Comparison of ENCODE assay signal across 26 cellular contexts in the genomic region with DNA sequence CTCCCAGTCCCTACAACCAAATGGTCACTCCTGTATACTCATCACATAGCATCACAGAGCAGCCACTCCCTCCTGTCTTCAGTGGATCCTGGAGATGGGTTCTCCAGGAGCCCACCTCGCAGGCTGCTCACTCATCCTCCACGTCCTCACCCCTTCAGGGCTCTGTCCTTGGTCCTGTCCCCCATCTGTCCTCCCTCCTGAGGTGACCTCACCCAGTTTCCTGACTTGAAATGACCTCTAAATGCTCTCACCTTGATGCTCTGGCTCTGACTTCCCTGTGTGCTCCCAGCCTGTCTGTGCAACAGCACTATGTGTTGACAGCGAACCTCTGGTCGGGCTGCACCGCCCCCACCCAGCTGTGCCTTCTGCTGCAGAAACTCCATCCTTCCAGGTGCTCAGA. TPM values are rescaled to one million over a fixed set of nuclear protein-coding genes. Genes with fewer than 3 reads are reported as not detected.
DNase-seq lines count a peak whose midpoint lies in the region; ATAC-seq and TF ChIP-seq lines count a peak whose summit lies in the region.
"Had no signal": no experiment of that assay in that cellular context is flagged by ENCODE, and none has a peak within 500 bp of the region (broad histone marks: within the 10 kb centered on the region; RNA-seq: fewer than 3 reads in every experiment).

No MANE protein-coding gene starts in this region.

- H3K9me3 Mint-ChIP-seq in CD4-positive, CD25-positive, alpha-beta regulatory T cell: peaks cover 0 to 3% (median 0%) of the 10 kb centered on the region in 7 donors
- no peaks in the 10 kb centered on the region for H3K9me3 Mint-ChIP-seq in central memory CD8-positive, alpha-beta T cell
- H3K9me3 Mint-ChIP-seq in neural progenitor cell: no peaks in the 10 kb centered on the region
- H3K9me3 Mint-ChIP-seq: activated naive CD8-positive, alpha-beta T cell treated with anti-CD3 and anti-CD28 coated beads, Interleukin-2, amount 10 ng/mL, durations not matched to agents 7 days and 5 days; stimulated activated memory B cell treated with anti-CD40 and anti-IgM and Interleukin-4, amounts not matched to agents 10 μg/mL and 1 μg/mL and 100 μg/mL, for 72 hours; T-cell had no signal

- no peak for TF ChIP-seq POLR2A in gastrocnemius medialis (IDR thresholded peaks at IDR 0.05)

- peaks cover 27% of the 10 kb centered on the region for H3K4me1 ChIP-seq in CD4-positive, CD25-positive, alpha-beta regulatory T cell (ENCODE audit: control insufficient read depth, insufficient read depth, low read length, poor library complexity, severe bottlenecking)
- H3K4me1 ChIP-seq in neural progenitor cell (peaks cover 6% of the 10 kb centered on the region), gastrocnemius medialis (peaks cover 24% of the 10 kb centered on the region in 2 donors)

- H3K9ac ChIP-seq in neural progenitor cell: no peak overlapping the region

- no peaks in the 10 kb centered on the region for H3K36me3 Mint-ChIP-seq in CD4-positive, CD25-positive, alpha-beta regulatory T cell
- H3K36me3 Mint-ChIP-seq in central memory CD8-positive, alpha-beta T cell (ENCODE audit: insufficient read depth): peaks cover 25% of the 10 kb centered on the region
- peaks cover 3% of the 10 kb centered on the region for H3K36me3 Mint-ChIP-seq in neural progenitor cell

- H3K4me2 ChIP-seq in neural progenitor cell: no peak overlapping the region
- H3K4me2 ChIP-seq: hepatocyte had no signal

- peaks cover 31% of the 10 kb centered on the region for H3K27me3 Mint-ChIP-seq in CD4-positive, CD25-positive, alpha-beta regulatory T cell
- H3K27me3 Mint-ChIP-seq in central memory CD8-positive, alpha-beta T cell: peaks cover 10% of the 10 kb centered on the region
- H3K27me3 Mint-ChIP-seq in neural progenitor cell (ENCODE audit: insufficient read depth, low read depth): peaks cover 19% of the 10 kb centered on the region

- peak overlapping the region; percentile 62 to 94 (median 79) for H3K4me3 Mint-ChIP-seq in CD4-positive, CD25-positive, alpha-beta regulatory T cell
- H3K4me3 Mint-ChIP-seq in central memory CD8-positive, alpha-beta T cell: peak overlapping the region; percentile 81
- peak overlapping the region; percentile 41 for H3K4me3 Mint-ChIP-seq in neural progenitor cell
- H3K4me3 Mint-ChIP-seq: stimulated activated memory B cell treated with anti-CD40 and anti-IgM and Interleukin-4, amounts not matched to agents 10 μg/mL and 1 μg/mL and 100 μg/mL, for 72 hours had no signal

- H3F3A ChIP-seq in neural progenitor cell (ENCODE audit: low read depth): no peaks in the 10 kb centered on the region

- no peaks in the 10 kb centered on the region for H3K9me3 ChIP-seq in CD4-positive, CD25-positive, alpha-beta regulatory T cell (ENCODE audit: control insufficient read depth in 2 of 2, low read length in 2 of 2)
- no peaks in the 10 kb centered on the region for H3K9me3 ChIP-seq in neural progenitor cell (ENCODE audit: low read depth)
- H3K9me3 ChIP-seq in gastrocnemius medialis: no peaks in the 10 kb centered on the region
- H3K9me3 ChIP-seq: prostate gland, testis had no signal

- intact Hi-C loops in gastrocnemius medialis (cut with DNase I; ENCODE audit: low total_unique reads): no loop called here

- H4K20me1 ChIP-seq in neural progenitor cell (ENCODE audit: low read depth): peaks cover 23% of the 10 kb centered on the region

- H3K4me3 ChIP-seq in CD4-positive, CD25-positive, alpha-beta regulatory T cell (ENCODE audit: low read depth, low read length): no peak overlapping the region
- H3K4me3 ChIP-seq in H7 (ENCODE audit: insufficient read depth, low read depth, low read length): no peak overlapping the region
- H3K4me3 ChIP-seq in neural progenitor cell: no peak overlapping the region
- no peak overlapping the region for H3K4me3 ChIP-seq in gastrocnemius medialis
- H3K4me3 ChIP-seq: hepatocyte, prostate gland, testis had no signal

- no peak overlapping the region for H3K27ac ChIP-seq in CD4-positive, CD25-positive, alpha-beta regulatory T cell (ENCODE audit: insufficient read depth, low read length, poor library complexity, severe bottlenecking)
- H3K27ac ChIP-seq in neural progenitor cell: no peak overlapping the region
- no peak overlapping the region for H3K27ac ChIP-seq in gastrocnemius medialis
- H3K27ac ChIP-seq: hepatocyte, prostate gland, testis had no signal

- H3K4me1 Mint-ChIP-seq in CD4-positive, CD25-positive, alpha-beta regulatory T cell: peaks cover 9 to 34% (median 18%) of the 10 kb centered on the region in 4 donors
- peaks cover 54% of the 10 kb centered on the region for H3K4me1 Mint-ChIP-seq in central memory CD8-positive, alpha-beta T cell
- H3K4me1 Mint-ChIP-seq in neural progenitor cell: peaks cover 16% of the 10 kb centered on the region

- ATAC-seq in CD4-positive, CD25-positive, alpha-beta regulatory T cell (ENCODE audit: low read depth in 2 of 2): no peak
- ATAC-seq in central memory CD8-positive, alpha-beta T cell (replicated peaks; ENCODE audit: extremely low read depth, poor library complexity, severe bottlenecking): no peak
- ATAC-seq in gastrocnemius medialis: no peak
- ATAC-seq: esophagus mucosa; left ventricle myocardium superior; stimulated activated memory B cell treated with anti-CD40 and anti-IgM and Interleukin-4, amounts not matched to agents 10 μg/mL and 1 μg/mL and 100 μg/mL, for 72 hours; T-cell had no signal

- H3K36me3 ChIP-seq in CD4-positive, CD25-positive, alpha-beta regulatory T cell (ENCODE audit: control insufficient read depth, insufficient read depth, low read length): no peaks in the 10 kb centered on the region
- H3K36me3 ChIP-seq in H7 (replicated peaks; ENCODE audit: control insufficient read depth, insufficient read depth, low read length): peaks cover 2% of the 10 kb centered on the region; the same call in 1 of the 2 replicates
- H3K36me3 ChIP-seq in neural progenitor cell: no peaks in the 10 kb centered on the region
- H3K36me3 ChIP-seq in gastrocnemius medialis: no peaks in the 10 kb centered on the region
- H3K36me3 ChIP-seq: prostate gland had no signal

- no peak overlapping the region for H3K27ac Mint-ChIP-seq in CD4-positive, CD25-positive, alpha-beta regulatory T cell
- no peak overlapping the region for H3K27ac Mint-ChIP-seq in central memory CD8-positive, alpha-beta T cell (ENCODE audit: low read depth)
- H3K27ac Mint-ChIP-seq in neural progenitor cell: no peak overlapping the region
- H3K27ac Mint-ChIP-seq: stimulated activated memory B cell treated with anti-CD40 and anti-IgM and Interleukin-4, amounts not matched to agents 10 μg/mL and 1 μg/mL and 100 μg/mL, for 72 hours had no signal

- H3K27me3 ChIP-seq in CD4-positive, CD25-positive, alpha-beta regulatory T cell (ENCODE audit: control insufficient read depth, insufficient read depth, low read length): no peaks in the 10 kb centered on the region
- peaks cover 7% of the 10 kb centered on the region; the same call in 1 of the 2 replicates for H3K27me3 ChIP-seq in H7 (ENCODE audit: control insufficient read depth, insufficient read depth, low read length)
- peaks cover 21% of the 10 kb centered on the region for H3K27me3 ChIP-seq in neural progenitor cell
- H3K27me3 ChIP-seq in gastrocnemius medialis: peaks cover 3 to 13% (median 6%) of the 10 kb centered on the region in 3 donors
- H3K27me3 ChIP-seq: hepatocyte, testis had no signal

- no peak for TF ChIP-seq CTCF in neural progenitor cell (IDR thresholded peaks at IDR 0.05)
- TF ChIP-seq CTCF in gastrocnemius medialis (IDR thresholded peaks at IDR 0.05 in 4 of 5, conservative IDR thresholded peaks at IDR 0.05 in 1 of 5): no peak

- peaks cover 26% of the 10 kb centered on the region for H3K79me2 ChIP-seq in neural progenitor cell (ENCODE audit: low read depth)

- in situ Hi-C loops in gastrocnemius medialis (cut with MboI; ENCODE audit: low sequenced_read_pairs in 4 of 4): loop anchor here in 2 of 4 donors (25.0 kb wide), 1 partner anchor 1711 kb away; no protein-coding TSS in a partner anchor

- no peak overlapping the region for H2AFZ ChIP-seq in neural progenitor cell (replicated peaks)
- H2AFZ ChIP-seq: hepatocyte had no signal

- no peak for DNase-seq in CD4-positive, CD25-positive, alpha-beta regulatory T cell
- DNase-seq in H7 (peak; percentile 35), neural progenitor cell (ENCODE audit: low spot score) (no peak), NCI-H1436 treated with DMSO at 0.1 percent for 48 hours (lab: John Stamatoyannopoulos, UW) (no peak), gastrocnemius medialis (no peak), activated gamma-delta T cell (lab: John Stamatoyannopoulos, UW) (no peak)
- DNase-seq in central memory CD8-positive, alpha-beta T cell (ENCODE audit: low spot score in 2 of 2): no peak
- DNase-seq: activated CD4-positive, alpha-beta T cell treated with anti-CD3 and anti-CD28 coated beads for 4 hours; activated naive CD8-positive, alpha-beta T cell treated with anti-CD3 and anti-CD28 coated beads, Interleukin-2, amount 10 ng/mL, durations not matched to agents 7 days and 5 days; effector CD8-positive, alpha-beta T cell; foreskin melanocyte; IMR-90; left ventricle myocardium superior; midbrain; MV-4-11; NCI-H187; NCI-H345; NCI-H82; SHP77 treated with DMSO at 0.1 percent for 48 hours; stimulated activated CD4-positive, alpha-beta T cell treated with anti-CD3 and anti-CD28 coated beads, Interleukin-1b, Interleukin-23, amount 100 ng/mL, for 48 hours; T-cell; testis had no signal

RNA-seq across cellular contexts. Expression of a gene that starts 2.1 kb away (rescaled TPM):
- total RNA-seq in CD4-positive, CD25-positive, alpha-beta regulatory T cell: 41.8 TPM
- polyA plus RNA-seq in CD4-positive, CD25-positive, alpha-beta regulatory T cell: 10 to 100 TPM; 23.8 to 48.1 (median 25.6) TPM
- total RNA-seq in H7 (2014; rRNA removed; shearing (Covaris generic)): 44.8 and 47.4 TPM in 2 replicates
- total RNA-seq in neural progenitor cell (ENCODE audit: low replicate concordance) (28.1 and 31.2 TPM in 2 replicates), gastrocnemius medialis (10 to 100 TPM; 22.4 to 33.7 (median 29.1) TPM)
